Comparison of ENCODE assay signal across 1 cellular context in genomic region chr16:4094138-4094773, GRCh38.
TF ChIP-seq lines count a peak whose summit lies in the region.

No MANE protein-coding gene starts in this region.

TF ChIP-seq in liver, 16 proteins besides CTCF, POLR2A, EP300 and RAD21:
- peak; percentile 82 to 95 for TF ChIP-seq HNF4A (conservative IDR thresholded peaks at IDR 0.05)
- TF ChIP-seq JUND (IDR thresholded peaks at IDR 0.05), result peak in 1 of 2 donors; percentile 84
- TF ChIP-seq FOXA1 (IDR thresholded peaks at IDR 0.05), result peak; percentile 45
- TF ChIP-seq GABPA (IDR thresholded peaks at IDR 0.05 in 1 of 2, conservative IDR thresholded peaks at IDR 0.05 in 1 of 2), result peak in 1 of 2 donors; percentile 45
- TF ChIP-seq NR2F2 (IDR thresholded peaks at IDR 0.05), result peak; percentile 82
- TF ChIP-seq EGR1 (IDR thresholded peaks at IDR 0.05; ENCODE audit: low read depth in 2 of 2), result peak in 1 of 2 donors; percentile 45
- peak; percentile 85 for TF ChIP-seq SP1 (IDR thresholded peaks at IDR 0.05)
- TF ChIP-seq FOXA2 (IDR thresholded peaks at IDR 0.05), result peak; percentile 53
- TF ChIP-seq ATF3 (IDR thresholded peaks at IDR 0.05), result no peak
- TF ChIP-seq YY1 (IDR thresholded peaks at IDR 0.05), result peak; percentile 80
- TF ChIP-seq, protein P1, sequence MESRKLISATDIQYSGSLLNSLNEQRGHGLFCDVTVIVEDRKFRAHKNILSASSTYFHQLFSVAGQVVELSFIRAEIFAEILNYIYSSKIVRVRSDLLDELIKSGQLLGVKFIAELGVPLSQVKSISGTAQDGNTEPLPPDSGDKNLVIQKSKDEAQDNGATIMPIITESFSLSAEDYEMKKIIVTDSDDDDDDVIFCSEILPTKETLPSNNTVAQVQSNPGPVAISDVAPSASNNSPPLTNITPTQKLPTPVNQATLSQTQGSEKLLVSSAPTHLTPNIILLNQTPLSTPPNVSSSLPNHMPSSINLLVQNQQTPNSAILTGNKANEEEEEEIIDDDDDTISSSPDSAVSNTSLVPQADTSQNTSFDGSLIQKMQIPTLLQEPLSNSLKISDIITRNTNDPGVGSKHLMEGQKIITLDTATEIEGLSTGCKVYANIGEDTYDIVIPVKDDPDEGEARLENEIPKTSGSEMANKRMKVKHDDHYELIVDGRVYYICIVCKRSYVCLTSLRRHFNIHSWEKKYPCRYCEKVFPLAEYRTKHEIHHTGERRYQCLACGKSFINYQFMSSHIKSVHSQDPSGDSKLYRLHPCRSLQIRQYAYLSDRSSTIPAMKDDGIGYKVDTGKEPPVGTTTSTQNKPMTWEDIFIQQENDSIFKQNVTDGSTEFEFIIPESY (IDR thresholded peaks at IDR 0.05), result peak; percentile 92
- peak; percentile 95 to 97 for TF ChIP-seq RXRA (IDR thresholded peaks at IDR 0.05)
- TF ChIP-seq, protein P2, sequence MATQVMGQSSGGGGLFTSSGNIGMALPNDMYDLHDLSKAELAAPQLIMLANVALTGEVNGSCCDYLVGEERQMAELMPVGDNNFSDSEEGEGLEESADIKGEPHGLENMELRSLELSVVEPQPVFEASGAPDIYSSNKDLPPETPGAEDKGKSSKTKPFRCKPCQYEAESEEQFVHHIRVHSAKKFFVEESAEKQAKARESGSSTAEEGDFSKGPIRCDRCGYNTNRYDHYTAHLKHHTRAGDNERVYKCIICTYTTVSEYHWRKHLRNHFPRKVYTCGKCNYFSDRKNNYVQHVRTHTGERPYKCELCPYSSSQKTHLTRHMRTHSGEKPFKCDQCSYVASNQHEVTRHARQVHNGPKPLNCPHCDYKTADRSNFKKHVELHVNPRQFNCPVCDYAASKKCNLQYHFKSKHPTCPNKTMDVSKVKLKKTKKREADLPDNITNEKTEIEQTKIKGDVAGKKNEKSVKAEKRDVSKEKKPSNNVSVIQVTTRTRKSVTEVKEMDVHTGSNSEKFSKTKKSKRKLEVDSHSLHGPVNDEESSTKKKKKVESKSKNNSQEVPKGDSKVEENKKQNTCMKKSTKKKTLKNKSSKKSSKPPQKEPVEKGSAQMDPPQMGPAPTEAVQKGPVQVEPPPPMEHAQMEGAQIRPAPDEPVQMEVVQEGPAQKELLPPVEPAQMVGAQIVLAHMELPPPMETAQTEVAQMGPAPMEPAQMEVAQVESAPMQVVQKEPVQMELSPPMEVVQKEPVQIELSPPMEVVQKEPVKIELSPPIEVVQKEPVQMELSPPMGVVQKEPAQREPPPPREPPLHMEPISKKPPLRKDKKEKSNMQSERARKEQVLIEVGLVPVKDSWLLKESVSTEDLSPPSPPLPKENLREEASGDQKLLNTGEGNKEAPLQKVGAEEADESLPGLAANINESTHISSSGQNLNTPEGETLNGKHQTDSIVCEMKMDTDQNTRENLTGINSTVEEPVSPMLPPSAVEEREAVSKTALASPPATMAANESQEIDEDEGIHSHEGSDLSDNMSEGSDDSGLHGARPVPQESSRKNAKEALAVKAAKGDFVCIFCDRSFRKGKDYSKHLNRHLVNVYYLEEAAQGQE (IDR thresholded peaks at IDR 0.05), result no peak
- peak; percentile 7 for TF ChIP-seq HNF4G (IDR thresholded peaks at IDR 0.05)
- TF ChIP-seq MAX (IDR thresholded peaks at IDR 0.05), result peak; percentile 91
- no peak for TF ChIP-seq TAF1 (conservative IDR thresholded peaks at IDR 0.05)
